In the genomic region with DNA sequence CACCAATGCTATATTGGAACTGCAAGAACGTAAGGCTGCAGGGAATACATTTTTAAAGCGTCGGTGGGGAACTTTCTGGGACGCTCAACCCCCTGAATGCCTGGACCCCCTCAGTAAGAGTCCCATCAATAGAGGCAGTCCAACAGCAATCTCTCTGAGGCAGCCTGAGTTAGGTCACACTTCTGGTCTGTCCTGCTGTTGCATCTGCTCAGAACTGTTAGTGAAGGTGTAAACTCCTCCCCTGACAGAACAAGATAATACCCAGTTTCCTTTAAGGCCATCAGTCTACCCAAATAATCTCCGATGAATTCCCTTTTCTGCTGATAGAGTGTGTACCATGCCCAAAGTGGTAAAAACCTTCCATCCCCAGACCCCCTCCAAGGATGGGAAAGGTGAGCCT, we compare ENCODE assay signal across 9 cellular contexts. TPM values are rescaled to one million over a fixed set of nuclear protein-coding genes. Genes with fewer than 3 reads are reported as not detected.
DNase-seq lines count a peak whose midpoint lies in the region; ATAC-seq and TF ChIP-seq lines count a peak whose summit lies in the region.
"Had no signal": no experiment of that assay in that cellular context is flagged by ENCODE, and none has a peak within 500 bp of the region (broad histone marks: within the 10 kb centered on the region; RNA-seq: fewer than 3 reads in every experiment).

No MANE protein-coding gene starts in this region.

- peaks cover 7 to 19% (median 16%) of the 10 kb centered on the region in 4 donors for H3K4me1 ChIP-seq in transverse colon

- WGBS in transverse colon (ENCODE audit: low coverage in 1 of 2), 2 donors, result 53 to 70% methylated on average over 4 to 5 of the region's 5 CpGs

- intact Hi-C loops in CD4-positive, alpha-beta T cell (cut with DNase I, micrococcal nuclease), result loop anchor here (5.0 to 10.0 kb wide), 10 partner anchors 118 to 1807 kb away; a partner anchor contains a TSS
- intact Hi-C loops in transverse colon (cut with DNase I; ENCODE audit: low total_unique reads), result loop anchor here (10.0 kb wide), 1 partner anchor 380 kb away; no protein-coding TSS in a partner anchor

- no peak overlapping the region for H3K27ac ChIP-seq in CD4-positive, alpha-beta T cell (ENCODE audit: low read depth, low read length)
- H3K27ac ChIP-seq in coronary artery, result peak overlapping the region in 1 of 2 donors; percentile 57
- peak overlapping the region in 2 of 4 donors; percentile 87 to 92 for H3K27ac ChIP-seq in transverse colon

- ATAC-seq in CD4-positive, alpha-beta T cell (ENCODE audit: poor library complexity), result no peak

- peaks cover 53% of the 10 kb centered on the region for H3K4me1 Mint-ChIP-seq in CD4-positive, alpha-beta T cell (ENCODE audit: low read depth)
- peaks cover 33% of the 10 kb centered on the region for H3K4me1 Mint-ChIP-seq in nephron progenitor cell

- H3K27ac Mint-ChIP-seq in CD4-positive, alpha-beta T cell, result peak overlapping the region; percentile 34
- peak overlapping the region; percentile 98 for H3K27ac Mint-ChIP-seq in nephron progenitor cell

- POLR2A ChIA-PET in CD4-positive, alpha-beta T cell (lab: Charles Lee), result interaction anchor here (1.1 to 2.2 kb wide), 2 partner anchors 8 to 116 kb away, joined by 4 to 103 read pairs; a partner anchor contains a TSS

- no peak for DNase-seq in CD4-positive, alpha-beta T cell
- DNase-seq in NAMALWA (ENCODE audit: low spot score) (peak; percentile 17), coronary artery (ENCODE audit: low spot score) (no peak), nephron progenitor cell (no peak), transverse colon (no peak), NCI-H2107 (lab: John Stamatoyannopoulos, UW) (no peak), GM13977 (ENCODE audit: low spot score) (no peak), NCI-H2107 treated with DMSO at 0.1 percent for 48 hours (lab: John Stamatoyannopoulos, UW; ENCODE audit: unreplicated experiment) (no peak)
- DNase-seq: posterior cingulate gyrus had no signal

- peaks cover 3% of the 10 kb centered on the region for H3K9me3 Mint-ChIP-seq in CD4-positive, alpha-beta T cell
- H3K9me3 Mint-ChIP-seq in nephron progenitor cell, result peaks cover 43% of the 10 kb centered on the region

- no peaks in the 10 kb centered on the region for H3K27me3 Mint-ChIP-seq in CD4-positive, alpha-beta T cell
- peaks cover 3% of the 10 kb centered on the region for H3K27me3 Mint-ChIP-seq in nephron progenitor cell (ENCODE audit: low read depth, poor library complexity)

- no peaks in the 10 kb centered on the region for H3K27me3 ChIP-seq in CD4-positive, alpha-beta T cell (ENCODE audit: control insufficient read depth, insufficient read depth, low read length)
- H3K27me3 ChIP-seq in transverse colon, result no peaks in the 10 kb centered on the region

- no peak for TF ChIP-seq POLR2A in transverse colon (IDR thresholded peaks at IDR 0.05)

- CTCF ChIA-PET in CD4-positive, alpha-beta T cell (lab: Charles Lee), result interaction anchor here (1.6 to 2.0 kb wide), 2 partner anchors 116 to 118 kb away, joined by 4 to 8 read pairs; a partner anchor contains a TSS

- peaks cover 19% of the 10 kb centered on the region for H3K36me3 Mint-ChIP-seq in CD4-positive, alpha-beta T cell (ENCODE audit: low read depth)
- H3K36me3 Mint-ChIP-seq in nephron progenitor cell (ENCODE audit: low read depth), result peaks cover 44% of the 10 kb centered on the region

- peak overlapping the region; percentile 96 for H3K4me3 Mint-ChIP-seq in CD4-positive, alpha-beta T cell
- peak overlapping the region; percentile 100 for H3K4me3 Mint-ChIP-seq in nephron progenitor cell

- peak overlapping the region; percentile 84 for H3K4me3 ChIP-seq in coronary artery
- peak overlapping the region in 2 of 4 donors; percentile 57 to 88 for H3K4me3 ChIP-seq in transverse colon

- H3K36me3 ChIP-seq in transverse colon, result no peaks in the 10 kb centered on the region

- H3K9me3 ChIP-seq in CD4-positive, alpha-beta T cell (ENCODE audit: control insufficient read depth, low read length), result no peaks in the 10 kb centered on the region
- peaks cover 0 to 4% of the 10 kb centered on the region in 2 donors for H3K9me3 ChIP-seq in transverse colon

- in situ Hi-C loops in transverse colon (cut with MboI; ENCODE audit: low pct_ligation_motif_present in 1 of 4, low pct_unique_long_range_greater_than_20kb in 1 of 4, low sequenced_read_pairs in 3 of 4), result loop anchor here in 1 of 4 donors (25.0 kb wide), 1 partner anchor 873 kb away; a partner anchor contains a TSS
- in situ Hi-C loops in GM13977 (cut with MboI; ENCODE audit: low pct_unique_long_range_greater_than_20kb, low sequenced_read_pairs, unreplicated experiment), result no loop called here

- TF ChIP-seq CTCF in CD4-positive, alpha-beta T cell (IDR thresholded peaks at IDR 0.05), result no peak
- TF ChIP-seq CTCF in coronary artery (IDR thresholded peaks at IDR 0.05), result no peak
- TF ChIP-seq CTCF in nephron progenitor cell (IDR thresholded peaks at IDR 0.05), result no peak
- TF ChIP-seq CTCF in transverse colon (IDR thresholded peaks at IDR 0.05), result no peak
- TF ChIP-seq CTCF in GM13977 (IDR thresholded peaks at IDR 0.05; ENCODE audit: extremely low read depth, insufficient read depth, missing control alignments), result no peak

- TF ChIP-seq EP300 in transverse colon (IDR thresholded peaks at IDR 0.05; ENCODE audit: low read depth), result no peak

RNA-seq across cellular contexts. Expression of a gene that starts 1.1 kb away (rescaled TPM):
- total RNA-seq in CD4-positive, alpha-beta T cell, result 10 to 100 TPM; 11.6 to 12.4 TPM
- 10 to 100 TPM in 3 of 4 donors, 1 to 10 TPM in 1; 5.4 to 20.9 (median 15.2) TPM for total RNA-seq in transverse colon
